In the genomic region with DNA sequence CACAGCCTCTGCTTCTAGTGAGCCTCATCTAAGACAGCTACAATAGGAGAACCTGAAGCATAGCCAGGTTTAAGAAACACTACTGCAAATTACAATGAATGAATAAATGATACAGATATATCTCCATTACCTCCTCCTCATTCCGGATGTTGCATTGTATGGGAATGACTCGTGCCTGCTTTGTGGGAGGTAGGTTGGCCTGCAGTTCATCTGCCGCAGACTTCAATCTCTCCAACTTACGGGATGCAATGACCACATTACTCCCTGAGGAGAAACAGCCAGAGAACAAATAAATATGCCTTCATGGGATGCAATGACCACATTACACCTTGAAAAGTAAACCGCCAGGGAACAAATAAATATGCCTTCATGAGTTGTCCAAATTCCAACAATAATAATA, we compare ENCODE assay signal across 22 cellular contexts. TPM values are rescaled to one million over a fixed set of nuclear protein-coding genes. Genes with fewer than 3 reads are reported as not detected.
DNase-seq lines count a peak whose midpoint lies in the region; FAIRE-seq and TF ChIP-seq lines count a peak whose summit lies in the region.
"Had no signal": no experiment of that assay in that cellular context is flagged by ENCODE, and none has a peak within 500 bp of the region (broad histone marks: within the 10 kb centered on the region; RNA-seq: fewer than 3 reads in every experiment).

No MANE protein-coding gene starts in this region.

- H3K27ac ChIP-seq in AG04450 (ENCODE audit: low read depth, low read length) = no peak overlapping the region
- H3K27ac ChIP-seq in HEK293 (ENCODE audit: extremely low read depth, low read depth, low read length) = no peak overlapping the region
- peak overlapping the region; percentile 24 for H3K27ac ChIP-seq in astrocyte (ENCODE audit: low read depth, low read length)
- no peak overlapping the region for H3K27ac ChIP-seq in esophagus squamous epithelium
- H3K27ac ChIP-seq: gastrocnemius medialis, right lobe of liver, VCaP had no signal

- peaks cover 16% of the 10 kb centered on the region for H3K4me1 Mint-ChIP-seq in astrocyte (ENCODE audit: low read depth, unreplicated experiment)

- no peaks in the 10 kb centered on the region for H3K4me1 ChIP-seq in HEK293 (ENCODE audit: control insufficient read depth, insufficient read depth, low read length)
- peaks cover 19% of the 10 kb centered on the region for H3K4me1 ChIP-seq in astrocyte (ENCODE audit: insufficient read depth, low read length)
- H3K4me1 ChIP-seq in esophagus squamous epithelium = no peaks in the 10 kb centered on the region
- H3K4me1 ChIP-seq: gastrocnemius medialis had no signal

- no peaks in the 10 kb centered on the region for H4K20me1 ChIP-seq in astrocyte (ENCODE audit: insufficient read depth, low read length)

- POLR2A ChIA-PET in AG04450 (lab: Yijun Ruan, JAX) (no interaction called here), HEK293 (lab: Yijun Ruan, JAX) (no interaction called here)

- no peak for TF ChIP-seq POLR2A in esophagus squamous epithelium (IDR thresholded peaks at IDR 0.05)

- H3K9ac ChIP-seq in astrocyte (ENCODE audit: low read length) = no peak overlapping the region

- H3K27ac Mint-ChIP-seq in astrocyte (ENCODE audit: unreplicated experiment) = peak overlapping the region; percentile 63
- H3K27ac Mint-ChIP-seq: activated CD4-positive, alpha-beta memory T cell treated with anti-CD3 and anti-CD28 coated beads for 36 hours had no signal

- H2AFZ ChIP-seq in astrocyte (ENCODE audit: low read depth, low read length) = no peak overlapping the region

- TF ChIP-seq CTCF in AG04450 (IDR thresholded peaks at IDR 0.05; ENCODE audit: low read depth, low read length) (no peak), HEK293 (tag by site-specific recombination; IDR thresholded peaks at IDR 0.05) (no peak), astrocyte (IDR thresholded peaks at IDR 0.05; ENCODE audit: insufficient read depth, low read depth, low read length) (no peak), esophagus squamous epithelium (IDR thresholded peaks at IDR 0.05) (no peak)

- peak overlapping the region; percentile 17 for H3K4me3 Mint-ChIP-seq in astrocyte (ENCODE audit: unreplicated experiment)
- H3K4me3 Mint-ChIP-seq: activated CD4-positive, alpha-beta memory T cell treated with anti-CD3 and anti-CD28 coated beads for 36 hours; activated naive CD8-positive, alpha-beta T cell treated with anti-CD3 and anti-CD28 coated beads, Interleukin-2, amount 10 ng/mL, durations not matched to agents 7 days and 5 days; activated T-cell treated with anti-CD3 and anti-CD28 coated beads, Interleukin-2, amount 50 U/mL, for 4 hours had no signal

- WGBS in esophagus squamous epithelium, 2 donors = 83 to 84% methylated on average over 5 of the region's 5 CpGs

- H3K36me3 Mint-ChIP-seq in astrocyte (ENCODE audit: low read depth, unreplicated experiment) = peaks cover 2% of the 10 kb centered on the region

- no peaks in the 10 kb centered on the region for H3K9me3 ChIP-seq in AG04450 (ENCODE audit: control insufficient read depth, insufficient read depth, low read length)
- H3K9me3 ChIP-seq in HEK293 (ENCODE audit: control insufficient read depth, insufficient read depth, low read depth, low read length) = no peaks in the 10 kb centered on the region
- no peaks in the 10 kb centered on the region for H3K9me3 ChIP-seq in astrocyte (ENCODE audit: insufficient read depth, low read depth, low read length)
- H3K9me3 ChIP-seq in esophagus squamous epithelium = no peaks in the 10 kb centered on the region
- H3K9me3 ChIP-seq: gastrocnemius medialis, right lobe of liver had no signal

- H3K27me3 Mint-ChIP-seq in astrocyte (ENCODE audit: low read depth, unreplicated experiment) = no peaks in the 10 kb centered on the region
- H3K27me3 Mint-ChIP-seq: activated CD4-positive, alpha-beta memory T cell treated with anti-CD3 and anti-CD28 coated beads for 36 hours; activated naive CD8-positive, alpha-beta T cell treated with anti-CD3 and anti-CD28 coated beads, Interleukin-2, amount 10 ng/mL, durations not matched to agents 7 days and 5 days had no signal

- peak overlapping the region; percentile 47 for H3K4me2 ChIP-seq in astrocyte (ENCODE audit: low read length)

- H3K9me3 Mint-ChIP-seq in astrocyte (ENCODE audit: unreplicated experiment) = no peaks in the 10 kb centered on the region
- H3K9me3 Mint-ChIP-seq: activated CD4-positive, alpha-beta memory T cell treated with anti-CD3 and anti-CD28 coated beads for 36 hours; activated naive CD8-positive, alpha-beta T cell treated with anti-CD3 and anti-CD28 coated beads, Interleukin-2, amount 10 ng/mL, durations not matched to agents 7 days and 5 days; activated T-cell treated with anti-CD3 and anti-CD28 coated beads, Interleukin-2, amount 50 U/mL, for 4 hours had no signal

- H3K36me3 ChIP-seq in HEK293 (ENCODE audit: control insufficient read depth in 2 of 2, insufficient read depth in 1 of 2, low read length in 2 of 2) = peaks cover 27 to 30% of the 10 kb centered on the region in 2 experiments
- no peaks in the 10 kb centered on the region for H3K36me3 ChIP-seq in astrocyte (ENCODE audit: insufficient read depth, low read length)
- H3K36me3 ChIP-seq in esophagus squamous epithelium = peaks cover 0 to 36% (median 0%) of the 10 kb centered on the region in 3 donors
- H3K36me3 ChIP-seq: gastrocnemius medialis had no signal

- CTCF ChIA-PET in AG04450 (lab: Charles Lee) (interaction anchor here (0.6 kb wide), 1 partner anchor 796 kb away, joined by 5 read pairs; no protein-coding TSS in a partner anchor), HEK293 (lab: Yijun Ruan, JAX) (interaction anchor here (0.9 to 1.0 kb wide), 2 partner anchors 33 to 116 kb away, joined by 3 to 4 read pairs; no protein-coding TSS in a partner anchor)

- DNase-seq in AG04450 (ENCODE audit: low read depth, low spot score) = peak; percentile 49
- DNase-seq in astrocyte (ENCODE audit: low read depth) = peak; percentile 87
- DNase-seq in glomerular visceral epithelial cell (ENCODE audit: extremely low spot score) = peak; percentile 70
- no peak for DNase-seq in esophagus squamous epithelium (lab: John Stamatoyannopoulos, UW)
- DNase-seq in stimulated activated CD4-positive, alpha-beta T cell treated with anti-CD3 and anti-CD28 coated beads, Interleukin-4, amount 100 ng/mL, for 24 hours = no peak
- DNase-seq in mucosa of gallbladder (ENCODE audit: low spot score) = no peak
- no peak for DNase-seq in NCI-H82 (lab: John Stamatoyannopoulos, UW)
- DNase-seq: activated CD4-positive, alpha-beta memory T cell treated with anti-CD3 and anti-CD28 coated beads for 36 hours; activated naive CD8-positive, alpha-beta T cell treated with anti-CD3 and anti-CD28 coated beads, Interleukin-2, amount 10 ng/mL, durations not matched to agents 7 days and 5 days; activated T-cell treated with anti-CD3 and anti-CD28 coated beads, Interleukin-2, amount 50 U/mL, for 4 hours; Calu3; cerebellar nuclear complex; gastrocnemius medialis; left ventricle myocardium superior; NCI-H1417 treated with DMSO at 0.1 percent for 48 hours; NCI-H2171 treated with DMSO at 0.1 percent for 48 hours; nucleus accumbens; right lobe of liver; RPMI8226 had no signal

- FAIRE-seq in astrocyte (lab: Jason Lieb, UNC) = no peak
- FAIRE-seq: HTR-8/SVneo had no signal

- intact Hi-C loops in esophagus squamous epithelium (cut with DNase I) = no loop called here

- no peaks in the 10 kb centered on the region for H3K79me2 ChIP-seq in astrocyte (ENCODE audit: insufficient read depth, low read length)

- no peaks in the 10 kb centered on the region for H3K27me3 ChIP-seq in AG04450 (ENCODE audit: control insufficient read depth, insufficient read depth, low read length)
- no peaks in the 10 kb centered on the region for H3K27me3 ChIP-seq in astrocyte (ENCODE audit: insufficient read depth, low read length)
- no peaks in the 10 kb centered on the region for H3K27me3 ChIP-seq in esophagus squamous epithelium
- H3K27me3 ChIP-seq: gastrocnemius medialis, right lobe of liver had no signal

- H3K4me3 ChIP-seq in AG04450 (ENCODE audit: low read depth, low read length) (no peak overlapping the region), HEK293 (ENCODE audit: low read depth, low read length) (no peak overlapping the region), astrocyte (ENCODE audit: insufficient read depth, low read depth, low read length) (no peak overlapping the region), esophagus squamous epithelium (no peak overlapping the region)
- H3K4me3 ChIP-seq: gastrocnemius medialis, right lobe of liver had no signal

TF ChIP-seq in HEK293, 187 proteins besides CTCF, POLR2A, EP300 and RAD21:
- peak; percentile 58 for TF ChIP-seq ZIC2 (tag by site-specific recombination; IDR thresholded peaks at IDR 0.05)
- no peak for TF ChIP-seq ZBTB48 (tag by site-specific recombination; IDR thresholded peaks at IDR 0.05)

RNA-seq across cellular contexts. Expression of a gene that starts 15.4 kb away (rescaled TPM):
- polyA plus RNA-seq in AG04450 (2011; rRNA removed) = 12.7 and 16.7 TPM in 2 replicates
- polyA minus RNA-seq in AG04450 (2011; rRNA and poly(A)+ RNA removed) = 6.7 and 12.0 TPM in 2 replicates
- total RNA-seq in astrocyte (17.0 and 17.3 TPM in 2 replicates), esophagus squamous epithelium (1 to 10 TPM; 1.5 to 6.8 (median 5.1) TPM), mucosa of gallbladder (33.7 TPM)

RNA-seq across cellular contexts. Expression of a gene that starts 15.5 kb away (rescaled TPM):
- polyA plus RNA-seq in AG04450 (2011; rRNA removed) = 0.16 and 0.35 TPM in 2 replicates
- 0.30 and 0.41 TPM in 2 replicates for polyA minus RNA-seq in AG04450 (2011; rRNA and poly(A)+ RNA removed)
- total RNA-seq in astrocyte (17.9 and 20.1 TPM in 2 replicates), esophagus squamous epithelium (under 1 TPM in 3 of 4 donors, not detected in 1; 0.09 to 0.29 (median 0.19) TPM), mucosa of gallbladder (7.3 TPM)
- total RNA-seq: gastrocnemius medialis had no signal

RNA-seq across cellular contexts. Expression of a gene that starts 42.9 kb away (rescaled TPM):
- 427 and 471 TPM in 2 replicates for polyA plus RNA-seq in AG04450 (2011; rRNA removed)
- polyA minus RNA-seq in AG04450 (2011; rRNA and poly(A)+ RNA removed) = 378 and 632 TPM in 2 replicates
- 237 and 249 TPM in 2 replicates for total RNA-seq in astrocyte
- total RNA-seq in esophagus squamous epithelium = 100 to 1,000 TPM in 3 of 4 donors, 10 to 100 TPM in 1; 87.3 to 202 (median 170) TPM
- 197 TPM for total RNA-seq in mucosa of gallbladder

RNA-seq across cellular contexts. Expression of a gene that starts 52.9 kb away (rescaled TPM):
- polyA plus RNA-seq in AG04450 (2011; rRNA removed) = 2.3 and 2.6 TPM in 2 replicates
- polyA minus RNA-seq in AG04450 (2011; rRNA and poly(A)+ RNA removed) = 2.0 and 2.2 TPM in 2 replicates
- 5.3 and 7.8 TPM in 2 replicates for total RNA-seq in astrocyte
- total RNA-seq in esophagus squamous epithelium = 10 to 100 TPM; 37.0 to 71.2 (median 40.5) TPM
- total RNA-seq in mucosa of gallbladder = 9.2 TPM

Comparison
In these comparisons a context has a peak if more than half of its experiments do, and no peak if none do; other contexts are left out.
1. DNase-seq: peak in AG04450 (single experiment), astrocyte (single experiment) and glomerular visceral epithelial cell (single experiment); none in esophagus squamous epithelium (single experiment), stimulated activated CD4-positive, alpha-beta T cell treated with anti-CD3 and anti-CD28 coated beads, Interleukin-4, amount 100 ng/mL, for 24 hours (single experiment), mucosa of gallbladder (single experiment) and NCI-H82 (single experiment).